Comparison of ENCODE assay signal across 31 cellular contexts in genomic region chr2:208413931-208414330, GRCh38.
"Had no signal": no experiment of that assay in that cellular context is flagged by ENCODE, and none has a peak within 500 bp of the region (broad histone marks: within the 10 kb centered on the region; RNA-seq: fewer than 3 reads in every experiment).

No MANE protein-coding gene starts in this region.

- H3K9me3 ChIP-seq: adrenal gland, ascending aorta, body of pancreas, breast epithelium had no signal

- ATAC-seq: activated naive CD4-positive, alpha-beta T cell treated with anti-CD3 and anti-CD28 coated beads, Interleukin-2, amount 50 U/mL, for 72 hours; activated naive CD8-positive, alpha-beta T cell treated with anti-CD3 and anti-CD28 coated beads, Interleukin-2, amount 50 U/mL, for 24 hours; activated T-cell treated with anti-CD3 and anti-CD28 coated beads, Interleukin-2, amount 50 U/mL, for 4 hours; activated T-cell treated with anti-CD3 and anti-CD28 coated beads, Interleukin-2, amount 50 U/mL, for 72 hours; activated T-helper 17 cell treated with anti-CD3 and anti-CD28 coated beads, Interleukin-2, amount 50 U/mL, for 72 hours; body of pancreas had no signal

- H3K4me3 ChIP-seq: adrenal gland, ascending aorta, body of pancreas, breast epithelium, cardiac muscle cell had no signal

- DNase-seq: activated effector memory CD4-positive, alpha-beta T cell treated with anti-CD3 and anti-CD28 coated beads, Interleukin-2, amount 50 U/mL, for 16 hours; activated effector memory CD4-positive, alpha-beta T cell treated with Interleukin-2 at 50 U/mL for 16 hours; activated gamma-delta T cell; activated gamma-delta T cell treated with Interleukin-2 at 50 U/mL for 16 hours; activated naive CD4-positive, alpha-beta T cell; activated naive CD4-positive, alpha-beta T cell treated with anti-CD3 and anti-CD28 coated beads for 36 hours; activated naive CD4-positive, alpha-beta T cell treated with anti-CD3 and anti-CD28 coated beads, Interleukin-2, amount 10 ng/mL, durations not matched to agents 7 days and 5 days; activated naive CD4-positive, alpha-beta T cell treated with anti-CD3 and anti-CD28 coated beads, Interleukin-2, amount 50 U/mL, for 16 hours; activated naive CD4-positive, alpha-beta T cell treated with Interleukin-2 at 50 U/mL for 16 hours; activated naive CD8-positive, alpha-beta T cell treated with anti-CD3 and anti-CD28 coated beads for 36 hours; activated naive CD8-positive, alpha-beta T cell treated with anti-CD3 and anti-CD28 coated beads, Interleukin-2, amount 10 ng/mL, durations not matched to agents 7 days and 5 days; activated naive CD8-positive, alpha-beta T cell treated with anti-CD3 and anti-CD28 coated beads, Interleukin-2, amount 50 U/mL, for 24 hours; activated T-cell treated with anti-CD3 and anti-CD28 coated beads, Interleukin-2, amount 50 U/mL, for 24 hours; activated T-cell treated with anti-CD3 and anti-CD28 coated beads, Interleukin-2, amount 50 U/mL, for 4 hours; activated T-cell treated with anti-CD3 and anti-CD28 coated beads, Interleukin-2, amount 50 U/mL, for 48 hours; activated T-cell treated with anti-CD3 and anti-CD28 coated beads, Interleukin-2, amount 50 U/mL, for 72 hours; adrenal gland; amniotic stem cell; amygdala; anterior cingulate cortex; aorta; body of pancreas; brain microvascular endothelial cell; caudate nucleus; central memory CD4-positive, alpha-beta T cell; cerebellar nuclear complex had no signal
